Comparison of ENCODE assay signal across 21 cellular contexts in genomic region chr11:120219935-120220746, GRCh38. TPM values are rescaled to one million over a fixed set of nuclear protein-coding genes. Genes with fewer than 3 reads are reported as not detected.
DNase-seq lines count a peak whose midpoint lies in the region; ATAC-seq and TF ChIP-seq lines count a peak whose summit lies in the region.
"Had no signal": no experiment of that assay in that cellular context is flagged by ENCODE, and none has a peak within 500 bp of the region (broad histone marks: within the 10 kb centered on the region; RNA-seq: fewer than 3 reads in every experiment).

No MANE protein-coding gene starts in this region.

- TF ChIP-seq CTCF in PC-9 (conservative IDR thresholded peaks at IDR 0.05): no peak

- H3K27ac ChIP-seq in PC-9 (no peak overlapping the region), caudate nucleus (ENCODE audit: low read depth, low read length) (peak overlapping the region; percentile 95), temporal lobe (ENCODE audit: low read depth, low read length) (peak overlapping the region; percentile 97)
- H3K27ac ChIP-seq: HL-60 had no signal

- CTCF ChIA-PET in PC-9 (lab: Charles Lee): no interaction called here

- intact Hi-C loops in PC-9 (cut with micrococcal nuclease; ENCODE audit: unreplicated experiment): no loop called here

- H3K4me1 ChIP-seq in PC-9 (replicated peaks; ENCODE audit: insufficient read depth): peaks cover 36% of the 10 kb centered on the region

- DNase-seq in PC-9 (no peak), caudate nucleus (lab: John Stamatoyannopoulos, UW) (peak in 1 of 61 donors; percentile 25), myocyte (ENCODE audit: low read depth) (peak; percentile 13), SHP77 (lab: John Stamatoyannopoulos, UW) (no peak), cerebellar cortex (ENCODE audit: low spot score) (no peak)
- DNase-seq: activated CD8-positive, alpha-beta memory T cell treated with anti-CD3 and anti-CD28 coated beads for 24 hours; activated naive CD8-positive, alpha-beta T cell treated with anti-CD3 and anti-CD28 coated beads for 36 hours; effector memory CD8-positive, alpha-beta T cell; hippocampal formation; islet precursor cell; NCI-H1048; NCI-H2107; NCI-H526 treated with DMSO at 0.1 percent for 48 hours; OCI-M1; stimulated activated naive B cell treated with anti-CD40 and anti-IgM and Interleukin-4, amounts not matched to agents 10 μg/mL and 1 μg/mL and 100 μg/mL, for 72 hours had no signal

- no peaks in the 10 kb centered on the region for H3K9me3 ChIP-seq in PC-9 (ENCODE audit: insufficient read depth, low read depth)

- POLR2A ChIA-PET in PC-9 (lab: Charles Lee; ENCODE audit: unreplicated experiment): no interaction called here

- ATAC-seq in GM19035 (IDR thresholded peaks at IDR 0.05; ENCODE audit: unreplicated experiment): no peak
- ATAC-seq: activated CD4-positive, CD25-positive, alpha-beta regulatory T cell treated with anti-CD3 and anti-CD28 coated beads, Interleukin-2, amount 50 U/mL, for 24 hours; effector memory CD8-positive, alpha-beta T cell; K562 had no signal

- H3K36me3 ChIP-seq in PC-9 (ENCODE audit: low read depth): peaks cover 5% of the 10 kb centered on the region; the same call in 1 of the 2 replicates

- H3K27me3 ChIP-seq in PC-9 (ENCODE audit: insufficient read depth, low read depth): no peaks in the 10 kb centered on the region

- no TSS peak for BruUV-seq in PC-9 (replicated peaks; lab: Mats Ljungman, UMichigan)

- H3K4me3 ChIP-seq in PC-9: no peak overlapping the region
- H3K4me3 ChIP-seq: K562 had no signal

- peaks cover 62% of the 10 kb centered on the region for H3K79me2 ChIP-seq in PC-9 (ENCODE audit: low read depth)

- H3F3A ChIP-seq in PC-9 (ENCODE audit: insufficient read depth, low read depth): peaks cover 14% of the 10 kb centered on the region; the same call in 1 of the 2 replicates

- H3K4me2 ChIP-seq in PC-9: peak overlapping the region; percentile 30; the same call in 1 of the 2 replicates

- no peaks in the 10 kb centered on the region for H3K9me2 ChIP-seq in PC-9 (ENCODE audit: insufficient read depth)

- peaks cover 40% of the 10 kb centered on the region; the same call in 1 of the 2 replicates for H4K20me1 ChIP-seq in PC-9 (ENCODE audit: insufficient read depth)

- no peak overlapping the region for H2AFZ ChIP-seq in PC-9

RNA-seq across cellular contexts. Expression of gene OAF, which starts 9.3 kb away (rescaled TPM):
- total RNA-seq in PC-9 (2021) (45.6 and 66.1 TPM in 2 replicates), myocyte (6.3 and 9.3 TPM in 2 replicates), temporal lobe (1.2 TPM)
- 3.0 TPM for polyA plus RNA-seq in myocyte (2012)

RNA-seq across cellular contexts. Expression of gene POU2F3, which starts 19.8 kb away (rescaled TPM):
- 2.3 and 2.9 TPM in 2 replicates for total RNA-seq in PC-9 (2021)
- not detected in 2 replicates for total RNA-seq in myocyte
- polyA plus RNA-seq in myocyte (2012): not detected
- not detected for total RNA-seq in temporal lobe
- total RNA-seq: activated naive CD8-positive, alpha-beta T cell treated with anti-CD3 and anti-CD28 coated beads for 36 hours; K562; SK-MEL-5 had no signal
- polyA plus RNA-seq: K562 had no signal
